15 cellular contexts compared by ENCODE assay signal in the genomic region with DNA sequence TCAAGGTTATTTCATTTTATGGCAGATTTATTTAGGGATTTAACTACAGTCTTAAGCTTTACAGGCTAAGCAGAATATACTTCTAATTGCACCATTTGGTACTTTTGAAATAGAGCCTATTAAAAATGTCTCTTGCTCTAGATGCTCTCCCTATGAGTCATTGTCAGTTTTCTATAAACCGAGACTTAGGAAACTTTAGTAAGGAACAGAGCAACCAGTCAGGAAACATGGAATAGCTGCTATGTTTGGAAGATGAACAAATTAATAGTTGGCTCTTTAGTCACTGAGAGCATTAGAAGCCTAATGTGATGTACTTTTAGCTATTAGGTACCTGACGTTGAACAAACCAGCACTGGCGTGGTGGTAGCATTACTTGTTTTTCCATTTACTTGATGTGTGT. TPM values are rescaled to one million over a fixed set of nuclear protein-coding genes. Genes with fewer than 3 reads are reported as not detected.
DNase-seq lines count a peak whose midpoint lies in the region; ATAC-seq, FAIRE-seq and TF ChIP-seq lines count a peak whose summit lies in the region.
"Had no signal": no experiment of that assay in that cellular context is flagged by ENCODE, and none has a peak within 500 bp of the region (broad histone marks: within the 10 kb centered on the region; RNA-seq: fewer than 3 reads in every experiment).

No MANE protein-coding gene starts in this region.

- TF ChIP-seq POLR2A in HepG2 (IDR thresholded peaks at IDR 0.05; ENCODE audit: insufficient read depth in 1 of 2, low read depth in 2 of 2, low read length in 2 of 2) (no peak), right lobe of liver (IDR thresholded peaks at IDR 0.05) (no peak), GM12892 (IDR thresholded peaks at IDR 0.05; ENCODE audit: low read depth, low read length) (no peak)

- H3K4me1 Mint-ChIP-seq in chondrocyte (ENCODE audit: low read depth) (peaks cover 64% of the 10 kb centered on the region), progenitor cell of endocrine pancreas (ENCODE audit: low read depth) (no peaks in the 10 kb centered on the region)
- H3K4me1 Mint-ChIP-seq: endodermal cell had no signal

- FAIRE-seq in HepG2 (lab: Jason Lieb, UNC) (no peak), GM12892 (lab: Jason Lieb, UNC) (no peak)
- FAIRE-seq: A204.1 had no signal

- TF ChIP-seq CTCF in HepG2 (CRISPR knock-in tag; IDR thresholded peaks at IDR 0.05) (no peak), right lobe of liver (IDR thresholded peaks at IDR 0.05) (no peak), chondrocyte (IDR thresholded peaks at IDR 0.05) (no peak), progenitor cell of endocrine pancreas (IDR thresholded peaks at IDR 0.05; ENCODE audit: unreplicated experiment) (no peak)

- H3K36me3 Mint-ChIP-seq in chondrocyte (ENCODE audit: low read depth): no peaks in the 10 kb centered on the region
- H3K36me3 Mint-ChIP-seq in progenitor cell of endocrine pancreas (ENCODE audit: insufficient read depth): no peaks in the 10 kb centered on the region

- H3K27me3 ChIP-seq in HepG2 (ENCODE audit: control insufficient read depth in 1 of 2, insufficient read depth in 2 of 2, low read length in 2 of 2) (no peaks in the 10 kb centered on the region), right lobe of liver (no peaks in the 10 kb centered on the region), muscle layer of colon (ENCODE audit: control insufficient read depth in 1 of 2, insufficient read depth in 2 of 2, low read length in 2 of 2) (no peaks in the 10 kb centered on the region), MG63 (no peaks in the 10 kb centered on the region)
- H3K27me3 ChIP-seq: thyroid gland had no signal

- H3K36me3 ChIP-seq in HepG2 (replicated peaks in 1 of 2; ENCODE audit: control insufficient read depth in 1 of 2, insufficient read depth in 2 of 2, low read length in 2 of 2) (peaks cover 0 to 1% of the 10 kb centered on the region in 2 experiments; a peak in 1 of 5 replicates), right lobe of liver (no peaks in the 10 kb centered on the region), muscle layer of colon (ENCODE audit: insufficient read depth, low read length) (no peaks in the 10 kb centered on the region), MG63 (no peaks in the 10 kb centered on the region)
- H3K36me3 ChIP-seq: thyroid gland had no signal

- H3K27ac Mint-ChIP-seq in chondrocyte (ENCODE audit: unreplicated experiment): peak overlapping the region; percentile 88
- H3K27ac Mint-ChIP-seq in progenitor cell of endocrine pancreas: no peak overlapping the region
- H3K27ac Mint-ChIP-seq: activated CD4-positive, alpha-beta T cell treated with anti-CD3 and anti-CD28 coated beads, Interleukin-2, amount 10 ng/mL, durations not matched to agents 7 days and 5 days; endodermal cell had no signal

- peak overlapping the region; percentile 33 for H3K4me3 Mint-ChIP-seq in chondrocyte (ENCODE audit: unreplicated experiment)
- no peak overlapping the region for H3K4me3 Mint-ChIP-seq in progenitor cell of endocrine pancreas (ENCODE audit: low read depth)
- H3K4me3 Mint-ChIP-seq: activated CD4-positive, alpha-beta T cell treated with anti-CD3 and anti-CD28 coated beads, Interleukin-2, amount 10 ng/mL, durations not matched to agents 7 days and 5 days; endodermal cell had no signal

- peaks cover 42% of the 10 kb centered on the region for H3K4me1 ChIP-seq in HepG2 (ENCODE audit: insufficient read depth, low read length)
- H3K4me1 ChIP-seq in right lobe of liver: no peaks in the 10 kb centered on the region
- peaks cover 15% of the 10 kb centered on the region for H3K4me1 ChIP-seq in muscle layer of colon (ENCODE audit: insufficient read depth, low read length)

- ATAC-seq in HepG2: no peak
- ATAC-seq in right lobe of liver: no peak
- ATAC-seq in GM19351 (IDR thresholded peaks at IDR 0.05; ENCODE audit: unreplicated experiment): no peak
- ATAC-seq: HCT116 had no signal

- DNase-seq in HepG2 (ENCODE audit: low spot score) (no peak), right lobe of liver (no peak), chondrocyte (ENCODE audit: low spot score) (no peak), progenitor cell of endocrine pancreas (ENCODE audit: low spot score, unreplicated experiment) (no peak), MG63 (no peak), GM12892 (ENCODE audit: insufficient read length) (no peak)
- DNase-seq: activated CD4-positive, alpha-beta T cell treated with anti-CD3 and anti-CD28 coated beads, Interleukin-2, amount 10 ng/mL, durations not matched to agents 7 days and 5 days; activated naive CD4-positive, alpha-beta T cell treated with anti-CD3 and anti-CD28 coated beads, Interleukin-2, amount 50 U/mL, for 16 hours; endodermal cell; NCI-H526; thyroid gland had no signal

- no peak for TF ChIP-seq RAD21 in HepG2 (CRISPR knock-in tag; IDR thresholded peaks at IDR 0.05)

- TF ChIP-seq EP300 in HepG2 (IDR thresholded peaks at IDR 0.05; ENCODE audit: low read depth in 2 of 2, low read length in 2 of 2) (no peak), HepG2 (CRISPR knock-in tag; IDR thresholded peaks at IDR 0.05; ENCODE audit: borderline replicate concordance) (no peak)

- no TSS peak for BruUV-seq in HepG2 (replicated peaks; lab: Mats Ljungman, UMichigan)

- peak overlapping the region; percentile 47; the same call in 1 of the 2 replicates for H3K9ac ChIP-seq in HepG2 (ENCODE audit: insufficient read depth, low read depth, low read length)
- H3K9ac ChIP-seq in muscle layer of colon (ENCODE audit: low read length): no peak overlapping the region

- H3K79me2 ChIP-seq in HepG2 (ENCODE audit: insufficient read depth, low read length): no peaks in the 10 kb centered on the region

- H3K9me3 Mint-ChIP-seq in chondrocyte (ENCODE audit: low read depth) (no peaks in the 10 kb centered on the region), progenitor cell of endocrine pancreas (ENCODE audit: low read depth) (no peaks in the 10 kb centered on the region)
- H3K9me3 Mint-ChIP-seq: activated CD4-positive, alpha-beta T cell treated with anti-CD3 and anti-CD28 coated beads, Interleukin-2, amount 10 ng/mL, durations not matched to agents 7 days and 5 days; endodermal cell had no signal

- CTCF ChIA-PET in HepG2 (lab: Yijun Ruan, JAX; ENCODE audit: low intra/inter-chr PET ratio, low total read pairs): no interaction called here

- POLR2A ChIA-PET in HepG2 (lab: Yijun Ruan, JAX): no interaction called here

- no peak overlapping the region for H2AFZ ChIP-seq in HepG2 (ENCODE audit: low read length)

- H3K9me3 ChIP-seq in HepG2 (ENCODE audit: low read length) (no peaks in the 10 kb centered on the region), right lobe of liver (no peaks in the 10 kb centered on the region), muscle layer of colon (ENCODE audit: low read length) (no peaks in the 10 kb centered on the region), MG63 (no peaks in the 10 kb centered on the region)
- H3K9me3 ChIP-seq: thyroid gland had no signal

- H3K4me2 ChIP-seq in HepG2 (ENCODE audit: low read depth, low read length): no peak overlapping the region

- WGBS in HepG2 (ENCODE audit: low lambda C conversion rate): 96% methylated on average over 3 of the region's 3 CpGs
- 89% methylated on average over 3 of the region's 3 CpGs for WGBS in right lobe of liver (ENCODE audit: insufficient coverage, low coverage, low lambda C conversion rate, missing lambda C conversion rate)

- H3K27ac ChIP-seq in HepG2 (ENCODE audit: extremely low read length, insufficient read depth, low read length) (peak overlapping the region; percentile 80), right lobe of liver (no peak overlapping the region), muscle layer of colon (ENCODE audit: low read depth, low read length) (peak overlapping the region; percentile 6)

- intact Hi-C loops in HepG2 (cut with micrococcal nuclease; ENCODE audit: unreplicated experiment) (no loop called here), right lobe of liver (cut with DNase I) (no loop called here)

- H3K4me3 ChIP-seq in HepG2 (replicated peaks in 1 of 3; ENCODE audit: insufficient read depth in 1 of 3, low read depth in 2 of 3, low read length in 3 of 3) (no peak overlapping the region), right lobe of liver (no peak overlapping the region), muscle layer of colon (ENCODE audit: low read depth in 1 of 2, low read length in 2 of 2) (no peak overlapping the region), MG63 (no peak overlapping the region)
- H3K4me3 ChIP-seq: thyroid gland had no signal

- in situ Hi-C loops in HepG2 (cut with HindIII; ENCODE audit: extremely low pct_ligation_motif_present, low pct_unique_long_range_greater_than_20kb): no loop called here

- H3K27me3 Mint-ChIP-seq in chondrocyte (ENCODE audit: low read depth) (no peaks in the 10 kb centered on the region), progenitor cell of endocrine pancreas (no peaks in the 10 kb centered on the region)
- H3K27me3 Mint-ChIP-seq: activated CD4-positive, alpha-beta T cell treated with anti-CD3 and anti-CD28 coated beads, Interleukin-2, amount 10 ng/mL, durations not matched to agents 7 days and 5 days had no signal

- no peaks in the 10 kb centered on the region for H4K20me1 ChIP-seq in HepG2 (ENCODE audit: insufficient read depth, low read length)

RNA-seq across cellular contexts. Expression of a gene that starts 35.3 kb away (rescaled TPM):
- 15.7 and 16.4 TPM in 2 replicates for total RNA-seq in HepG2 (2016; rRNA removed; fragmentation: Illumina TruSeq; extraction: Trizol)
- 6.4 and 8.2 TPM in 2 replicates for total RNA-seq in HepG2 (2016; cell fraction: cytosol; rRNA removed; fragmentation: Illumina TruSeq; extraction: Trizol; ENCODE audit: low read depth)
- total RNA-seq in HepG2 (2016; cell fraction: insoluble cytoplasmic fraction; rRNA removed; fragmentation: Illumina TruSeq; extraction: Trizol): 12.7 and 14.4 TPM in 2 replicates
- 9.4 and 10.3 TPM in 2 replicates for total RNA-seq in HepG2 (2016; cell fraction: membrane; rRNA removed; fragmentation: Illumina TruSeq; extraction: Trizol)
- 12.4 and 17.6 TPM in 2 replicates for total RNA-seq in HepG2 (2016; cell fraction: nucleus; rRNA removed; fragmentation: Illumina TruSeq; extraction: Trizol)
- polyA plus RNA-seq in HepG2 (2011; rRNA removed): 8.3 and 12.5 TPM in 2 replicates
- polyA plus RNA-seq in HepG2 (2011; cell fraction: cytosol; rRNA removed): 4.7 and 6.3 TPM in 2 replicates
- polyA plus RNA-seq in HepG2 (2011; cell fraction: nucleus; rRNA removed): 9.8 and 21.4 TPM in 2 replicates
- 6.9 and 9.3 TPM in 2 replicates for polyA plus RNA-seq in HepG2 (2012)
- polyA plus RNA-seq in HepG2 (2016; cell fraction: cytosol; fragmentation: Illumina TruSeq; extraction: Trizol; ENCODE audit: low read depth): 5.5 and 6.2 TPM in 2 replicates
- polyA plus RNA-seq in HepG2 (2016; cell fraction: insoluble cytoplasmic fraction; fragmentation: Illumina TruSeq; extraction: Trizol; ENCODE audit: low read depth): 11.3 and 11.4 TPM in 2 replicates
- 5.7 and 6.9 TPM in 2 replicates for polyA plus RNA-seq in HepG2 (2016; cell fraction: membrane; fragmentation: Illumina TruSeq; extraction: Trizol; ENCODE audit: low read depth)
- polyA plus RNA-seq in HepG2 (2016; cell fraction: nucleus; fragmentation: Illumina TruSeq; extraction: Trizol; ENCODE audit: insufficient read depth, low read depth): 19.7 and 20.7 TPM in 2 replicates
- 2.8 and 7.9 TPM in 2 replicates for polyA minus RNA-seq in HepG2 (2011; rRNA and poly(A)+ RNA removed; ENCODE audit: low replicate concordance)
- polyA minus RNA-seq in HepG2 (2011; cell fraction: cytosol; rRNA and poly(A)+ RNA removed): 6.2 and 10.6 TPM in 2 replicates
- 36.3 and 40.2 TPM in 2 replicates for polyA minus RNA-seq in HepG2 (2011; cell fraction: nucleus; rRNA and poly(A)+ RNA removed)
- total RNA-seq in right lobe of liver: 1 to 10 TPM; 2.0 to 3.9 (median 2.5) TPM
- total RNA-seq in chondrocyte: 55.7 to 83.1 TPM (median 56.4 TPM) in 3 replicates
- total RNA-seq in progenitor cell of endocrine pancreas: 46.1 and 47.0 TPM in 2 replicates
- 7.1 and 10.1 TPM in 2 replicates for total RNA-seq in MG63 (2014; rRNA removed; shearing (Covaris generic); ENCODE audit: low replicate concordance)
- 11.8 TPM for polyA plus RNA-seq in GM12892 (2012; ENCODE audit: missing spikeins)

Comparison
In these comparisons a context has a peak if more than half of its experiments do, and no peak if none do; other contexts are left out.
1. H3K27ac ChIP-seq: peak in HepG2 (single experiment) and muscle layer of colon (single experiment); none in right lobe of liver (0 of 3).